ENCODE assay signal across 8 cellular contexts in the genomic region with DNA sequence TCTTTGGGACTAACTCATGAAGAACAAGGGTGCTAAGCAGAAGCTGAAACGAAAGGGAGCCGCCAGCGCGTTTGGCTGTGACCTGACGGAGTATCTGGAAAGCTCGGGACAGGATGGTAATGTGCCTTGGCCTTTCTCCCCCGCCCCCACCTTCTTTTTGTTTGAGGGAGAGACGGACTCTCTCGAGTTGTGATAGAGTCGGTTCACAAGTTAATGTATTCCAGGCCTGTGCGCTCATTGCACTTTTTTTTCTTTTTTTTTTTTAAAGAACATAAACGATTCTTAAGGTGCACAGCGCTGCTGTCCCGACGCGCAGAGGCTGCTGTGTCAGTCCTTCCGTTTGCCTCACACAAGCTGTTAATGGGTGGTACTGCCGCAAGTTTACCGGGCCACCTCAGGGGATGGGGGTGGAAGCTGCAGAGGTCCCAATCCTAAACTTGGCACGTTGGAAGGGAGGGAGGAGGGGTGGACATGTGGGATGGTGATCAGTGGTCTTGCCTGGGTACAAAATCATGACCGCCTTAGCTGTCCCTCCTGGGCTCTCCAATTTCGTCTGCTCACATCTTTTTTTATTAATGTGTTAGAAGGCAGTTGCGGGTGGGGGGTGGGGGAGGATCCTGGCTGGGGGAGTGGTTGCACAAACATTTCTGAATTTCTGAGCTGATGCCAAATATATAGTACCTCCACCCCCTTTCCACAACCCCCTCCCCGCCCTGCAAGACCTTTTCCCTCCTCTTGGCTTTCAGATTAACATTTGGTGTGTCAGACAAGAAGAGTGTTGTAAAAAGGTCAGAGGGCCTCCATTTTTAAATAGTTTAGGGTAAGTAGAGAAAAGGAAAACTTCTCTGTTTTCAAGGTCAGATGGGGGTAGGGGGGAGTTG.
A peak's percentile ranks its signal among the peaks of the same experiment; 100 is the strongest.
DNase-seq lines count a peak whose midpoint lies in the region; ATAC-seq and TF ChIP-seq lines count a peak whose summit lies in the region.

No MANE protein-coding gene starts in this region.

- peak overlapping the region; percentile 83 for H3K4me3 ChIP-seq in AG10803 (ENCODE audit: low read length)

- TF ChIP-seq CTCF in AG10803 (conservative IDR thresholded peaks at IDR 0.05; ENCODE audit: low read length) = no peak

- ATAC-seq in GM19025 (IDR thresholded peaks at IDR 0.05; ENCODE audit: low read depth, unreplicated experiment) (peak; percentile 18), HG03175 (IDR thresholded peaks at IDR 0.05; ENCODE audit: unreplicated experiment) (peak; percentile 36)

- DNase-seq in AG10803 (ENCODE audit: low read depth) (peak; percentile 49), T-helper 1 cell (peak; percentile 27 to 58 (median 44)), astrocyte of the hippocampus (ENCODE audit: low read depth, low spot score) (peak; percentile 76), islet precursor cell (peak; percentile 73), NCI-H1694 treated with DMSO at 0.1 percent for 48 hours (lab: John Stamatoyannopoulos, UW) (no peak)
- DNase-seq in stimulated activated CD4-positive, alpha-beta T cell treated with anti-CD3 and anti-CD28 coated beads, Interleukin-1b, Interleukin-23, amount 100 ng/mL, for 24 hours (ENCODE audit: low read depth in 4 of 4, low spot score in 1 of 4) = peak; percentile 20 to 41 (median 28)
